8 cellular contexts compared by ENCODE assay signal in the genomic region with DNA sequence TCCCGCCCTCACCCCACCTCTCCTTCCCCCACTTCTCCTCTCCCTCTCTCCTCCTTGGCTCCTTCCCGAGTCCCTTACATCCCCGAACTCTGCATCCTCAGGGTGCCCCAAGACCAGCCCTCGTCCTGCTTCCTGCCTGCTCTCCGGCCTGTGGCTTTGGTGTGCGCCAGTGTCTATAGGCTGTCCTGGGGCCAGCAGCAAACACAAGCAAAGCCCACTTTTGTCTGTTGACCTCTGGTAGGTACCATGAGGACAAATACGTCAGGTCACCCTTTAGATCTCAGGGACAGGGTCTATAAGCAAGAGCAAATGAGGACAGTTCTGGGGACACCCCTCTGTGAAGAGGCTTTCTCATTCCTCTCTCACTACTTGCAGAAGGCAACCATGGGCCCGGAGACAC. TPM values are rescaled to one million over a fixed set of nuclear protein-coding genes. Genes with fewer than 3 reads are reported as not detected.
DNase-seq lines count a peak whose midpoint lies in the region; ATAC-seq and TF ChIP-seq lines count a peak whose summit lies in the region.

No MANE protein-coding gene starts in this region.

- H3K27ac Mint-ChIP-seq in neural crest cell (ENCODE audit: unreplicated experiment), result peak overlapping the region; percentile 13

- H3K36me3 Mint-ChIP-seq in neural crest cell (ENCODE audit: low read depth), result no peaks in the 10 kb centered on the region

- H3K9me3 ChIP-seq in BE2C, result no peaks in the 10 kb centered on the region

- H3K4me3 Mint-ChIP-seq in neural crest cell, result peak overlapping the region; percentile 92

- intact Hi-C loops in dorsolateral prefrontal cortex (cut with DNase I), result no loop called here

- DNase-seq in BE2C (no peak), NCI-H69 (lab: John Stamatoyannopoulos, UW) (peak; percentile 53), dorsolateral prefrontal cortex (no peak), neural crest cell (ENCODE audit: low read depth, low spot score) (no peak), DMS153 treated with DMSO at 0.1 percent for 48 hours (lab: John Stamatoyannopoulos, UW; ENCODE audit: unreplicated experiment) (no peak), NCI-H2107 treated with DMSO at 0.1 percent for 48 hours (lab: John Stamatoyannopoulos, UW; ENCODE audit: unreplicated experiment) (no peak)

- H3K27ac ChIP-seq in dorsolateral prefrontal cortex, result no peak overlapping the region

- H3K27me3 ChIP-seq in BE2C (no peaks in the 10 kb centered on the region), dorsolateral prefrontal cortex (peaks cover 0 to 8% (median 0%) of the 10 kb centered on the region in 45 donors)

- TF ChIP-seq CTCF in BE2C (IDR thresholded peaks at IDR 0.05; ENCODE audit: low read depth, low read length) (no peak), dorsolateral prefrontal cortex (IDR thresholded peaks at IDR 0.05 in 54 of 56, conservative IDR thresholded peaks at IDR 0.05 in 2 of 56; ENCODE audit: low read depth in 1 of 56, partially characterized antibody in 56 of 56) (no peak), neural crest cell (conservative IDR thresholded peaks at IDR 0.05) (no peak)

- no peak for ATAC-seq in GM19328 (IDR thresholded peaks at IDR 0.05; ENCODE audit: unreplicated experiment)
- ATAC-seq in GM18517 (IDR thresholded peaks at IDR 0.05; ENCODE audit: unreplicated experiment), result no peak

- H3K4me1 ChIP-seq in BE2C, result no peaks in the 10 kb centered on the region; the same call in 1 of the 2 replicates

- H3K4me3 ChIP-seq in BE2C (ENCODE audit: low read depth, low read length) (peak overlapping the region; percentile 77), dorsolateral prefrontal cortex (peak overlapping the region in 38 of 59 donors; percentile 19 to 77 (median 63))

- H3K27me3 Mint-ChIP-seq in neural crest cell (ENCODE audit: low read depth), result peaks cover 33% of the 10 kb centered on the region

- no peaks in the 10 kb centered on the region for H3K36me3 ChIP-seq in BE2C

- peaks cover 7% of the 10 kb centered on the region for H3K4me1 Mint-ChIP-seq in neural crest cell

- no peaks in the 10 kb centered on the region for H3K9me3 Mint-ChIP-seq in neural crest cell

RNA-seq across cellular contexts. Expression of gene COPZ2, which starts 0.3 kb away (rescaled TPM):
- polyA plus RNA-seq in BE2C (2012; ENCODE audit: insufficient read depth, insufficient read length, low read depth), result 9.3 TPM
- total RNA-seq in dorsolateral prefrontal cortex (10 to 100 TPM in 59 of 120 experiments, 1 to 10 TPM in 61; 3.8 to 22.7 (median 9.8) TPM), neural crest cell (4.0 and 4.1 TPM in 2 replicates)

RNA-seq across cellular contexts. Expression of gene NFE2L1, which starts 10.2 kb away (rescaled TPM):
- 506 TPM for polyA plus RNA-seq in BE2C (2012; ENCODE audit: insufficient read depth, insufficient read length, low read depth)
- 100 to 1,000 TPM; 120 to 279 (median 205) TPM for total RNA-seq in dorsolateral prefrontal cortex
- 121 and 131 TPM in 2 replicates for total RNA-seq in neural crest cell
